26 cellular contexts compared by ENCODE assay signal in genomic region chr22:44268431-44269116, GRCh38. TPM values are rescaled to one million over a fixed set of nuclear protein-coding genes. Genes with fewer than 3 reads are reported as not detected.
"Had no signal": no experiment of that assay in that cellular context is flagged by ENCODE, and none has a peak within 500 bp of the region (broad histone marks: within the 10 kb centered on the region; RNA-seq: fewer than 3 reads in every experiment).

No MANE protein-coding gene starts in this region.

- H3K4me1 ChIP-seq: esophagus squamous epithelium, left ventricle myocardium inferior, prostate gland, testis, tibial artery, upper lobe of left lung had no signal

- H3K9me3 ChIP-seq: prostate gland, sigmoid colon, testis, tibial artery, upper lobe of left lung had no signal

- H3K27ac ChIP-seq: esophagus squamous epithelium, heart right ventricle, left ventricle myocardium inferior, prostate gland, sigmoid colon, testis, tibial artery, upper lobe of left lung had no signal

- ATAC-seq: effector memory CD8-positive, alpha-beta T cell; heart right ventricle; left colon; right cardiac atrium; stimulated activated memory B cell treated with anti-CD40 and anti-IgM and Interleukin-4, amounts not matched to agents 10 μg/mL and 1 μg/mL and 100 μg/mL, for 72 hours; stimulated activated naive CD8-positive, alpha-beta T cell treated with anti-CD3 and anti-CD28 coated beads, Interleukin-15, Interleukin-2, amounts not matched to agents 100 U/mL and 50 U/mL, for 24 hours had no signal

- H3K4me3 ChIP-seq: esophagus squamous epithelium, heart right ventricle, left ventricle myocardium inferior, lung, prostate gland, sigmoid colon, testis, tibial artery, upper lobe of left lung had no signal

- FAIRE-seq: endometrium, islet of Langerhans had no signal

- DNase-seq: cortex of kidney; effector memory CD8-positive, alpha-beta T cell; erythroblast; esophagus squamous epithelium; foreskin melanocyte; glutamatergic neuron; heart right ventricle; hippocampal formation; kidney glomerular epithelial cell; left colon; left ventricle myocardium inferior; natural killer cell; right cardiac atrium; sigmoid colon; stimulated activated CD4-positive, alpha-beta T cell treated with anti-CD3 and anti-CD28 coated beads, Interleukin-4, amount 100 ng/mL, for 4 hours; stimulated activated naive CD8-positive, alpha-beta T cell treated with anti-CD3 and anti-CD28 coated beads, Interleukin-15, Interleukin-2, amounts not matched to agents 100 U/mL and 50 U/mL, for 24 hours; substantia nigra; testis; tibial artery; upper lobe of left lung had no signal

- H3K27me3 ChIP-seq: heart right ventricle, sigmoid colon, testis, upper lobe of left lung had no signal

- H3K36me3 ChIP-seq: esophagus squamous epithelium, heart right ventricle, left ventricle myocardium inferior, prostate gland, tibial artery, upper lobe of left lung had no signal

RNA-seq across cellular contexts. Expression of gene SHISAL1, which starts 44.2 kb away (rescaled TPM):
- total RNA-seq: mononuclear cell, natural killer cell had no signal
